ENCODE assay signal across 1 cellular context in genomic region chr2:27322766-27323591, GRCh38.
TF ChIP-seq lines count a peak whose summit lies in the region.

TSS of gene MPV17 (minus strand) at chr2:27323097. CDS start at chr2:27322517, 580 bp downstream.

TF ChIP-seq in HepG2, 621 proteins besides CTCF, POLR2A, EP300 and RAD21 (continued from another document and continues in another):
- TF ChIP-seq, protein P1, sequence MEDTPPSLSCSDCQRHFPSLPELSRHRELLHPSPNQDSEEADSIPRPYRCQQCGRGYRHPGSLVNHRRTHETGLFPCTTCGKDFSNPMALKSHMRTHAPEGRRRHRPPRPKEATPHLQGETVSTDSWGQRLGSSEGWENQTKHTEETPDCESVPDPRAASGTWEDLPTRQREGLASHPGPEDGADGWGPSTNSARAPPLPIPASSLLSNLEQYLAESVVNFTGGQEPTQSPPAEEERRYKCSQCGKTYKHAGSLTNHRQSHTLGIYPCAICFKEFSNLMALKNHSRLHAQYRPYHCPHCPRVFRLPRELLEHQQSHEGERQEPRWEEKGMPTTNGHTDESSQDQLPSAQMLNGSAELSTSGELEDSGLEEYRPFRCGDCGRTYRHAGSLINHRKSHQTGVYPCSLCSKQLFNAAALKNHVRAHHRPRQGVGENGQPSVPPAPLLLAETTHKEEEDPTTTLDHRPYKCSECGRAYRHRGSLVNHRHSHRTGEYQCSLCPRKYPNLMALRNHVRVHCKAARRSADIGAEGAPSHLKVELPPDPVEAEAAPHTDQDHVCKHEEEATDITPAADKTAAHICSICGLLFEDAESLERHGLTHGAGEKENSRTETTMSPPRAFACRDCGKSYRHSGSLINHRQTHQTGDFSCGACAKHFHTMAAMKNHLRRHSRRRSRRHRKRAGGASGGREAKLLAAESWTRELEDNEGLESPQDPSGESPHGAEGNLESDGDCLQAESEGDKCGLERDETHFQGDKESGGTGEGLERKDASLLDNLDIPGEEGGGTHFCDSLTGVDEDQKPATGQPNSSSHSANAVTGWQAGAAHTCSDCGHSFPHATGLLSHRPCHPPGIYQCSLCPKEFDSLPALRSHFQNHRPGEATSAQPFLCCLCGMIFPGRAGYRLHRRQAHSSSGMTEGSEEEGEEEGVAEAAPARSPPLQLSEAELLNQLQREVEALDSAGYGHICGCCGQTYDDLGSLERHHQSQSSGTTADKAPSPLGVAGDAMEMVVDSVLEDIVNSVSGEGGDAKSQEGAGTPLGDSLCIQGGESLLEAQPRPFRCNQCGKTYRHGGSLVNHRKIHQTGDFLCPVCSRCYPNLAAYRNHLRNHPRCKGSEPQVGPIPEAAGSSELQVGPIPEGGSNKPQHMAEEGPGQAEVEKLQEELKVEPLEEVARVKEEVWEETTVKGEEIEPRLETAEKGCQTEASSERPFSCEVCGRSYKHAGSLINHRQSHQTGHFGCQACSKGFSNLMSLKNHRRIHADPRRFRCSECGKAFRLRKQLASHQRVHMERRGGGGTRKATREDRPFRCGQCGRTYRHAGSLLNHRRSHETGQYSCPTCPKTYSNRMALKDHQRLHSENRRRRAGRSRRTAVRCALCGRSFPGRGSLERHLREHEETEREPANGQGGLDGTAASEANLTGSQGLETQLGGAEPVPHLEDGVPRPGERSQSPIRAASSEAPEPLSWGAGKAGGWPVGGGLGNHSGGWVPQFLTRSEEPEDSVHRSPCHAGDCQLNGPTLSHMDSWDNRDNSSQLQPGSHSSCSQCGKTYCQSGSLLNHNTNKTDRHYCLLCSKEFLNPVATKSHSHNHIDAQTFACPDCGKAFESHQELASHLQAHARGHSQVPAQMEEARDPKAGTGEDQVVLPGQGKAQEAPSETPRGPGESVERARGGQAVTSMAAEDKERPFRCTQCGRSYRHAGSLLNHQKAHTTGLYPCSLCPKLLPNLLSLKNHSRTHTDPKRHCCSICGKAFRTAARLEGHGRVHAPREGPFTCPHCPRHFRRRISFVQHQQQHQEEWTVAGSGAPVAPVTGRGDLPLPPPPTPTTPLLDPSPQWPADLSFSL (CRISPR knock-in tag; IDR thresholded peaks at IDR 0.05), result no peak
- TF ChIP-seq SRSF4 (IDR thresholded peaks at IDR 0.05; ENCODE audit: low read depth, low read length, poor library complexity, severe bottlenecking) (no peak), IKZF4 (CRISPR knock-in tag; IDR thresholded peaks at IDR 0.05; ENCODE audit: borderline replicate concordance, low read depth, not compliant biosample characterization) (no peak), ZNF224 (CRISPR knock-in tag; IDR thresholded peaks at IDR 0.05) (peak; percentile 85; the same call in 1 of the 2 replicates), ZNF343 (CRISPR knock-in tag; IDR thresholded peaks at IDR 0.05) (no peak), HHEX (CRISPR knock-in tag; IDR thresholded peaks at IDR 0.05) (no peak; the same call in 1 of the 2 replicates), MTF1 (CRISPR knock-in tag; IDR thresholded peaks at IDR 0.05) (no peak), GABPA (IDR thresholded peaks at IDR 0.05; ENCODE audit: low read depth, low read length) (peak; percentile 97), GABPA (CRISPR knock-in tag; IDR thresholded peaks at IDR 0.05; ENCODE audit: low read depth) (peak; percentile 99), ESRRA (CRISPR knock-in tag; IDR thresholded peaks at IDR 0.05; ENCODE audit: low read depth) (no peak), MEIS2 (CRISPR knock-in tag; IDR thresholded peaks at IDR 0.05) (peak; percentile 76; the same call in 1 of the 2 replicates), ZNF570 (CRISPR knock-in tag; IDR thresholded peaks at IDR 0.05; ENCODE audit: borderline replicate concordance) (0 out of 2 replicates have a peak, but pooled peaks have one; percentile 37), TBP (CRISPR knock-in tag; IDR thresholded peaks at IDR 0.05) (no peak), SCMH1 (CRISPR knock-in tag; IDR thresholded peaks at IDR 0.05; ENCODE audit: borderline replicate concordance) (no peak), GABPB1 (CRISPR knock-in tag; IDR thresholded peaks at IDR 0.05) (peak; percentile 98), NFYC (CRISPR knock-in tag; IDR thresholded peaks at IDR 0.05) (peak; percentile 64), ZNF34 (CRISPR knock-in tag; IDR thresholded peaks at IDR 0.05; ENCODE audit: borderline replicate concordance) (no peak; the same call in 1 of the 2 replicates), ZNF296 (CRISPR knock-in tag; conservative IDR thresholded peaks at IDR 0.05) (no peak), FOSL2 (CRISPR knock-in tag; IDR thresholded peaks at IDR 0.05) (peak; percentile 79), ZNF362 (CRISPR knock-in tag; IDR thresholded peaks at IDR 0.05; ENCODE audit: borderline replicate concordance) (no peak), ZNF597 (CRISPR knock-in tag; IDR thresholded peaks at IDR 0.05) (no peak), MTF2 (CRISPR knock-in tag; IDR thresholded peaks at IDR 0.05; ENCODE audit: borderline replicate concordance) (peak; percentile 93), GLI4 (CRISPR knock-in tag; IDR thresholded peaks at IDR 0.05; ENCODE audit: borderline replicate concordance) (0 out of 2 replicates have a peak, but pooled peaks have one; percentile 34), POLR2G (IDR thresholded peaks at IDR 0.05; ENCODE audit: low read depth, low read length) (peak; percentile 99), HNRNPH1 (optimal IDR thresholded peaks at IDR 0.05; ENCODE audit: low read depth, low read length) (peak; percentile 88), MLLT10 (CRISPR knock-in tag; IDR thresholded peaks at IDR 0.05) (no peak), RXRB (CRISPR knock-in tag; IDR thresholded peaks at IDR 0.05; ENCODE audit: borderline replicate concordance) (peak; percentile 66), ISL2 (CRISPR knock-in tag; IDR thresholded peaks at IDR 0.05) (peak; percentile 85), ZNF839 (CRISPR knock-in tag; IDR thresholded peaks at IDR 0.05; ENCODE audit: borderline replicate concordance) (no peak), CC2D1A (CRISPR knock-in tag; IDR thresholded peaks at IDR 0.05) (no peak), KMT2B (CRISPR knock-in tag; IDR thresholded peaks at IDR 0.05) (peak; percentile 82), KLF9 (CRISPR knock-in tag; IDR thresholded peaks at IDR 0.05; ENCODE audit: low read depth) (no peak), TBL1XR1 (IDR thresholded peaks at IDR 0.05; ENCODE audit: borderline replicate concordance, low read length, partially characterized antibody) (no peak), POLR2AphosphoS2 (IDR thresholded peaks at IDR 0.05; ENCODE audit: low read depth, low read length) (peak; percentile 79; the same call in 1 of the 2 replicates), KLF12 (CRISPR knock-in tag; IDR thresholded peaks at IDR 0.05; ENCODE audit: borderline replicate concordance) (no peak; the same call in 1 of the 2 replicates), REPIN1 (CRISPR knock-in tag; IDR thresholded peaks at IDR 0.05; ENCODE audit: borderline replicate concordance, low read depth) (peak; percentile 86), LCORL (IDR thresholded peaks at IDR 0.05) (0 out of 2 replicates have a peak, but pooled peaks have one; percentile 12), LCORL (CRISPR knock-in tag; IDR thresholded peaks at IDR 0.05) (peak; percentile 90), SIX1 (CRISPR knock-in tag; IDR thresholded peaks at IDR 0.05; ENCODE audit: borderline replicate concordance) (0 out of 2 replicates have a peak, but pooled peaks have one; percentile 36), UBTF (CRISPR knock-in tag; IDR thresholded peaks at IDR 0.05) (peak; percentile 84), DMTF1 (CRISPR knock-in tag; IDR thresholded peaks at IDR 0.05) (peak; percentile 78; the same call in 1 of the 2 replicates), HNRNPL (IDR thresholded peaks at IDR 0.05; ENCODE audit: low read depth, low read length) (peak; percentile 63; the same call in 1 of the 2 replicates)
- TF ChIP-seq, protein P2, sequence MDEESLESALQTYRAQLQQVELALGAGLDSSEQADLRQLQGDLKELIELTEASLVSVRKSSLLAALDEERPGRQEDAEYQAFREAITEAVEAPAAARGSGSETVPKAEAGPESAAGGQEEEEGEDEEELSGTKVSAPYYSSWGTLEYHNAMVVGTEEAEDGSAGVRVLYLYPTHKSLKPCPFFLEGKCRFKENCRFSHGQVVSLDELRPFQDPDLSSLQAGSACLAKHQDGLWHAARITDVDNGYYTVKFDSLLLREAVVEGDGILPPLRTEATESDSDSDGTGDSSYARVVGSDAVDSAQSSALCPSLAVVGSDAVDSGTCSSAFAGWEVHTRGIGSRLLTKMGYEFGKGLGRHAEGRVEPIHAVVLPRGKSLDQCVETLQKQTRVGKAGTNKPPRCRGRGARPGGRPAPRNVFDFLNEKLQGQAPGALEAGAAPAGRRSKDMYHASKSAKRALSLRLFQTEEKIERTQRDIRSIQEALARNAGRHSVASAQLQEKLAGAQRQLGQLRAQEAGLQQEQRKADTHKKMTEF (CRISPR knock-in tag; IDR thresholded peaks at IDR 0.05), result peak; percentile 86
- TF ChIP-seq, protein P3, sequence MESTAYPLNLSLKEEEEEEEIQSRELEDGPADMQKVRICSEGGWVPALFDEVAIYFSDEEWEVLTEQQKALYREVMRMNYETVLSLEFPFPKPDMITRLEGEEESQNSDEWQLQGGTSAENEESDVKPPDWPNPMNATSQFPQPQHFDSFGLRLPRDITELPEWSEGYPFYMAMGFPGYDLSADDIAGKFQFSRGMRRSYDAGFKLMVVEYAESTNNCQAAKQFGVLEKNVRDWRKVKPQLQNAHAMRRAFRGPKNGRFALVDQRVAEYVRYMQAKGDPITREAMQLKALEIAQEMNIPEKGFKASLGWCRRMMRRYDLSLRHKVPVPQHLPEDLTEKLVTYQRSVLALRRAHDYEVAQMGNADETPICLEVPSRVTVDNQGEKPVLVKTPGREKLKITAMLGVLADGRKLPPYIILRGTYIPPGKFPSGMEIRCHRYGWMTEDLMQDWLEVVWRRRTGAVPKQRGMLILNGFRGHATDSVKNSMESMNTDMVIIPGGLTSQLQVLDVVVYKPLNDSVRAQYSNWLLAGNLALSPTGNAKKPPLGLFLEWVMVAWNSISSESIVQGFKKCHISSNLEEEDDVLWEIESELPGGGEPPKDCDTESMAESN (CRISPR knock-in tag; conservative IDR thresholded peaks at IDR 0.05), result peak; percentile 28; the same call in 1 of the 2 replicates
- TF ChIP-seq, protein P4, sequence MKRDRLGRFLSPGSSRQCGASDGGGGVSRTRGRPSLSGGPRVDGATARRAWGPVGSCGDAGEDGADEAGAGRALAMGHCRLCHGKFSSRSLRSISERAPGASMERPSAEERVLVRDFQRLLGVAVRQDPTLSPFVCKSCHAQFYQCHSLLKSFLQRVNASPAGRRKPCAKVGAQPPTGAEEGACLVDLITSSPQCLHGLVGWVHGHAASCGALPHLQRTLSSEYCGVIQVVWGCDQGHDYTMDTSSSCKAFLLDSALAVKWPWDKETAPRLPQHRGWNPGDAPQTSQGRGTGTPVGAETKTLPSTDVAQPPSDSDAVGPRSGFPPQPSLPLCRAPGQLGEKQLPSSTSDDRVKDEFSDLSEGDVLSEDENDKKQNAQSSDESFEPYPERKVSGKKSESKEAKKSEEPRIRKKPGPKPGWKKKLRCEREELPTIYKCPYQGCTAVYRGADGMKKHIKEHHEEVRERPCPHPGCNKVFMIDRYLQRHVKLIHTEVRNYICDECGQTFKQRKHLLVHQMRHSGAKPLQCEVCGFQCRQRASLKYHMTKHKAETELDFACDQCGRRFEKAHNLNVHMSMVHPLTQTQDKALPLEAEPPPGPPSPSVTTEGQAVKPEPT (CRISPR knock-in tag; IDR thresholded peaks at IDR 0.05; ENCODE audit: low read depth), result 0 out of 2 replicates have a peak, but pooled peaks have one; percentile 71
- TF ChIP-seq, protein P5, sequence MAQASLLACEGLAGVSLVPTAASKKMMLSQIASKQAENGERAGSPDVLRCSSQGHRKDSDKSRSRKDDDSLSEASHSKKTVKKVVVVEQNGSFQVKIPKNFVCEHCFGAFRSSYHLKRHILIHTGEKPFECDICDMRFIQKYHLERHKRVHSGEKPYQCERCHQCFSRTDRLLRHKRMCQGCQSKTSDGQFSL (CRISPR knock-in tag; IDR thresholded peaks at IDR 0.05), result peak; percentile 82
